9 cellular contexts compared by ENCODE assay signal in the genomic region with DNA sequence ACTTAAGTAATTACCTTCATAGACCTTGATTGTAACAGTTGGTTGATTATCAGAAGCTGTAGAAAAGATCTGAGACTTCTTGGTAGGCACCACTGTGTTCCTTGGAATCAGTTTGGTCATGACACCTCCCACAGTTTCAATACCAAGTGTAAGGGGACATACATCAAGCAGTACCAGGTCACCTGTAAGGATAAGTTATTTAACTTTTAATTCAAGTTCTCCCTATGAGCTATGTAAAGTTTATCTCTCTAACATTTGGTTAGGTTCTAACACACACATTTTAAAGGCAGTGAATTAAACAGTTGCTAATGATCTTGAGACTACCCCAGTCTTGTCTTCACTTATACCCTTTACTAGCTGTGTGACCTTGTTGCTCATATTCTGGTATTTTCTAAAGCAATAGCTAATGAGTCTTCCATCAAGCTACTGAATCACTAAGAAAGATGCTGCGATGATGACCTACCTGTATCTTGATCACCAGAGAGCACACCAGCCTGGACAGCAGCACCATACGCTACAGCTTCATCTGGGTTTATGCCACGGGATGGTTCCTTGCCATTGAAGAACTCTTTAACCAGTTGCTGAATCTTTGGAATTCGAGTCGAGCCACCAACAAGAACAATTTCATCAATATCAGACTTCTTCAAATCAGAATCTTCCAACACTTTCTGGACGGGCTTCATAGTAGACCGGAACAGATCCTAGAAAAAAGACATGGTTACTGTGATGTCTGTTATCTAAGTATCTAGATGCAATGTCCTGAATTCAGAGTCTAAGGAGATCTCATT. TPM values are rescaled to one million over a fixed set of nuclear protein-coding genes. Genes with fewer than 3 reads are reported as not detected.
DNase-seq lines count a peak whose midpoint lies in the region; ATAC-seq and TF ChIP-seq lines count a peak whose summit lies in the region.
"Had no signal": no experiment of that assay in that cellular context is flagged by ENCODE, and none has a peak within 500 bp of the region (broad histone marks: within the 10 kb centered on the region; RNA-seq: fewer than 3 reads in every experiment).

No MANE protein-coding gene starts in this region.

- TF ChIP-seq CTCF in adrenal gland (IDR thresholded peaks at IDR 0.05) = no peak

- no peak for ATAC-seq in activated T-cell treated with anti-CD3 and anti-CD28 coated beads, Interleukin-2, amount 50 U/mL, for 72 hours (replicated peaks in 1 of 2)
- no peak for ATAC-seq in activated naive CD4-positive, alpha-beta T cell treated with anti-CD3 and anti-CD28 coated beads, Interleukin-2, amount 50 U/mL, for 72 hours
- ATAC-seq in HG03432 (IDR thresholded peaks at IDR 0.05; ENCODE audit: unreplicated experiment) = no peak

- H3K36me3 ChIP-seq in iPS-20b (ENCODE audit: insufficient read depth, low read depth, low read length) (peaks cover 64% of the 10 kb centered on the region), stomach smooth muscle (ENCODE audit: control insufficient read depth in 2 of 2, insufficient read depth in 2 of 2, low read length in 2 of 2) (peaks cover 42 to 50% of the 10 kb centered on the region in 2 donors), adrenal gland (replicated peaks in 1 of 2) (peaks cover 0 to 52% of the 10 kb centered on the region in 2 donors)

- H3K27ac Mint-ChIP-seq in activated T-cell treated with anti-CD3 and anti-CD28 coated beads, Interleukin-2, amount 50 U/mL, for 72 hours = peak overlapping the region; percentile 99
- peak overlapping the region; percentile 67 to 100 for H3K27ac Mint-ChIP-seq in activated naive CD4-positive, alpha-beta T cell treated with anti-CD3 and anti-CD28 coated beads, Interleukin-2, amount 50 U/mL, for 72 hours

- no peaks in the 10 kb centered on the region for H3K9me3 Mint-ChIP-seq in activated T-cell treated with anti-CD3 and anti-CD28 coated beads, Interleukin-2, amount 50 U/mL, for 72 hours
- no peaks in the 10 kb centered on the region for H3K9me3 Mint-ChIP-seq in activated naive CD4-positive, alpha-beta T cell treated with anti-CD3 and anti-CD28 coated beads, Interleukin-2, amount 50 U/mL, for 72 hours

- peaks cover 70% of the 10 kb centered on the region for H3K4me1 Mint-ChIP-seq in activated T-cell treated with anti-CD3 and anti-CD28 coated beads, Interleukin-2, amount 50 U/mL, for 72 hours (ENCODE audit: low read depth)

- H3K27me3 ChIP-seq in iPS-20b (ENCODE audit: insufficient read depth, low read length) (no peaks in the 10 kb centered on the region), stomach smooth muscle (ENCODE audit: control insufficient read depth in 1 of 2, insufficient read depth in 2 of 2, low read length in 2 of 2) (no peaks in the 10 kb centered on the region), adrenal gland (no peaks in the 10 kb centered on the region)

- intact Hi-C loops in adrenal gland (cut with DNase I) = loop anchor here in 1 of 2 donors (10.0 kb wide), 1 partner anchor 106 kb away; no protein-coding TSS in a partner anchor

- H3K9me3 ChIP-seq in iPS-20b (ENCODE audit: insufficient read depth, low read depth, low read length) (no peaks in the 10 kb centered on the region), stomach smooth muscle (ENCODE audit: control insufficient read depth in 2 of 2, low read length in 2 of 2) (no peaks in the 10 kb centered on the region), adrenal gland (replicated peaks in 1 of 3) (no peaks in the 10 kb centered on the region)

- H3K4me3 Mint-ChIP-seq in activated T-cell treated with anti-CD3 and anti-CD28 coated beads, Interleukin-2, amount 50 U/mL, for 72 hours = peak overlapping the region; percentile 90 to 94

- H3K4me3 ChIP-seq in iPS-20b (ENCODE audit: low read length) (peak overlapping the region; percentile 100), stomach smooth muscle (ENCODE audit: low read length in 2 of 2) (peak overlapping the region; percentile 18 to 99), adrenal gland (peak overlapping the region in 1 of 4 donors; percentile 89)

- H3K36me3 Mint-ChIP-seq in activated T-cell treated with anti-CD3 and anti-CD28 coated beads, Interleukin-2, amount 50 U/mL, for 72 hours (ENCODE audit: insufficient read depth in 2 of 2) = peaks cover 36 to 59% of the 10 kb centered on the region in 2 donors
- H3K36me3 Mint-ChIP-seq in activated naive CD4-positive, alpha-beta T cell treated with anti-CD3 and anti-CD28 coated beads, Interleukin-2, amount 50 U/mL, for 72 hours = peaks cover 45 to 67% of the 10 kb centered on the region in 2 donors

- no peak for TF ChIP-seq POLR2A in adrenal gland (IDR thresholded peaks at IDR 0.05)

- 77 to 91% (median 87%) methylated on average over 7 of the region's 7 CpGs for WGBS in adrenal gland, 4 donors

- no peaks in the 10 kb centered on the region for H3K27me3 Mint-ChIP-seq in activated T-cell treated with anti-CD3 and anti-CD28 coated beads, Interleukin-2, amount 50 U/mL, for 72 hours (ENCODE audit: low read depth)

- H3K27ac ChIP-seq in iPS-20b (ENCODE audit: low read length) = no peak overlapping the region
- H3K27ac ChIP-seq in stomach smooth muscle (ENCODE audit: low read length) = no peak overlapping the region
- H3K27ac ChIP-seq in adrenal gland = no peak overlapping the region

- H3K9ac ChIP-seq in iPS-20b (ENCODE audit: low read depth, low read length) (no peak overlapping the region), stomach smooth muscle (ENCODE audit: low read length in 2 of 2) (no peak overlapping the region)

- no peak for DNase-seq in activated T-cell treated with anti-CD3 and anti-CD28 coated beads, Interleukin-2, amount 50 U/mL, for 72 hours
- DNase-seq in activated T-cell treated with anti-CD3 and anti-CD28 coated beads, Interleukin-2, amount 50 U/mL, for 1 hour = no peak
- DNase-seq in activated naive CD4-positive, alpha-beta T cell treated with anti-CD3 and anti-CD28 coated beads, Interleukin-2, amount 50 U/mL, for 72 hours (ENCODE audit: low spot score in 2 of 2) = no peak
- DNase-seq in adrenal gland = no peak
- no peak for DNase-seq in activated CD8-positive, alpha-beta memory T cell treated with anti-CD3 and anti-CD28 coated beads, Interleukin-2, amount 50 U/mL, for 48 hours
- DNase-seq: NCI-H146 had no signal

- H3K4me1 ChIP-seq in iPS-20b (ENCODE audit: insufficient read depth, low read length) = peaks cover 3% of the 10 kb centered on the region; the same call in 1 of the 2 replicates
- peaks cover 35% of the 10 kb centered on the region for H3K4me1 ChIP-seq in stomach smooth muscle (ENCODE audit: control insufficient read depth, insufficient read depth, low read length)
- peaks cover 20 to 63% of the 10 kb centered on the region in 2 donors for H3K4me1 ChIP-seq in adrenal gland (replicated peaks in 1 of 2)

RNA-seq across cellular contexts. Expression of a gene that starts 2.8 kb away (rescaled TPM):
- total RNA-seq in activated T-cell treated with anti-CD3 and anti-CD28 coated beads, Interleukin-2, amount 50 U/mL, for 72 hours = 100 to 1,000 TPM; 211 to 290 TPM
- total RNA-seq in activated naive CD4-positive, alpha-beta T cell treated with anti-CD3 and anti-CD28 coated beads, Interleukin-2, amount 50 U/mL, for 72 hours = 100 to 1,000 TPM; 120 to 133 TPM
- total RNA-seq in adrenal gland = 100 to 1,000 TPM in 5 of 8 donors, 10 to 100 TPM in 3; 62.7 to 551 (median 133) TPM
- 100 to 1,000 TPM in 1 of 3 donors, 10 to 100 TPM in 2; 30.0 to 677 (median 40.6) TPM for polyA plus RNA-seq in adrenal gland

RNA-seq across cellular contexts. Expression of a gene that starts 23.3 kb away (rescaled TPM):
- total RNA-seq in activated T-cell treated with anti-CD3 and anti-CD28 coated beads, Interleukin-2, amount 50 U/mL, for 72 hours = 10 to 100 TPM; 40.0 to 51.9 TPM
- total RNA-seq in activated naive CD4-positive, alpha-beta T cell treated with anti-CD3 and anti-CD28 coated beads, Interleukin-2, amount 50 U/mL, for 72 hours = 10 to 100 TPM; 44.1 to 67.7 TPM
- 10 to 100 TPM; 27.9 to 63.1 (median 41.3) TPM for total RNA-seq in adrenal gland
- polyA plus RNA-seq in adrenal gland = 10 to 100 TPM in 1 of 3 donors, 1 to 10 TPM in 2; 7.1 to 25.5 (median 9.6) TPM

RNA-seq across cellular contexts. Expression of a gene that starts 38.0 kb away (rescaled TPM):
- 10 to 100 TPM; 28.1 to 32.7 TPM for total RNA-seq in activated T-cell treated with anti-CD3 and anti-CD28 coated beads, Interleukin-2, amount 50 U/mL, for 72 hours
- total RNA-seq in activated naive CD4-positive, alpha-beta T cell treated with anti-CD3 and anti-CD28 coated beads, Interleukin-2, amount 50 U/mL, for 72 hours = 10 to 100 TPM; 22.9 to 31.9 TPM
- 10 to 100 TPM; 11.0 to 22.5 (median 16.4) TPM for total RNA-seq in adrenal gland
- polyA plus RNA-seq in adrenal gland = 10 to 100 TPM; 16.7 to 27.3 (median 17.2) TPM

RNA-seq across cellular contexts. Expression of a gene that starts 48.7 kb away (rescaled TPM):
- total RNA-seq in activated T-cell treated with anti-CD3 and anti-CD28 coated beads, Interleukin-2, amount 50 U/mL, for 72 hours = 10 to 100 TPM; 38.0 to 41.4 TPM
- total RNA-seq in activated naive CD4-positive, alpha-beta T cell treated with anti-CD3 and anti-CD28 coated beads, Interleukin-2, amount 50 U/mL, for 72 hours = 10 to 100 TPM; 36.6 to 41.7 TPM
- 10 to 100 TPM; 30.8 to 71.1 (median 48.0) TPM for total RNA-seq in adrenal gland
- 10 to 100 TPM; 15.9 to 51.0 (median 17.1) TPM for polyA plus RNA-seq in adrenal gland
